2 cellular contexts compared by ENCODE assay signal in genomic region chr11:14623036-14623435, GRCh38.
TF ChIP-seq lines count a peak whose summit lies in the region.

No MANE protein-coding gene starts in this region.

TF ChIP-seq in GM23338, 12 proteins besides CTCF, POLR2A, EP300 and RAD21:
- TF ChIP-seq EZH2phosphoT487 (IDR thresholded peaks at IDR 0.05; ENCODE audit: unreplicated experiment): no peak
- TF ChIP-seq ZNF331 (CRISPR knock-in tag; IDR thresholded peaks at IDR 0.05; ENCODE audit: low read depth): no peak
- TF ChIP-seq, protein P1, sequence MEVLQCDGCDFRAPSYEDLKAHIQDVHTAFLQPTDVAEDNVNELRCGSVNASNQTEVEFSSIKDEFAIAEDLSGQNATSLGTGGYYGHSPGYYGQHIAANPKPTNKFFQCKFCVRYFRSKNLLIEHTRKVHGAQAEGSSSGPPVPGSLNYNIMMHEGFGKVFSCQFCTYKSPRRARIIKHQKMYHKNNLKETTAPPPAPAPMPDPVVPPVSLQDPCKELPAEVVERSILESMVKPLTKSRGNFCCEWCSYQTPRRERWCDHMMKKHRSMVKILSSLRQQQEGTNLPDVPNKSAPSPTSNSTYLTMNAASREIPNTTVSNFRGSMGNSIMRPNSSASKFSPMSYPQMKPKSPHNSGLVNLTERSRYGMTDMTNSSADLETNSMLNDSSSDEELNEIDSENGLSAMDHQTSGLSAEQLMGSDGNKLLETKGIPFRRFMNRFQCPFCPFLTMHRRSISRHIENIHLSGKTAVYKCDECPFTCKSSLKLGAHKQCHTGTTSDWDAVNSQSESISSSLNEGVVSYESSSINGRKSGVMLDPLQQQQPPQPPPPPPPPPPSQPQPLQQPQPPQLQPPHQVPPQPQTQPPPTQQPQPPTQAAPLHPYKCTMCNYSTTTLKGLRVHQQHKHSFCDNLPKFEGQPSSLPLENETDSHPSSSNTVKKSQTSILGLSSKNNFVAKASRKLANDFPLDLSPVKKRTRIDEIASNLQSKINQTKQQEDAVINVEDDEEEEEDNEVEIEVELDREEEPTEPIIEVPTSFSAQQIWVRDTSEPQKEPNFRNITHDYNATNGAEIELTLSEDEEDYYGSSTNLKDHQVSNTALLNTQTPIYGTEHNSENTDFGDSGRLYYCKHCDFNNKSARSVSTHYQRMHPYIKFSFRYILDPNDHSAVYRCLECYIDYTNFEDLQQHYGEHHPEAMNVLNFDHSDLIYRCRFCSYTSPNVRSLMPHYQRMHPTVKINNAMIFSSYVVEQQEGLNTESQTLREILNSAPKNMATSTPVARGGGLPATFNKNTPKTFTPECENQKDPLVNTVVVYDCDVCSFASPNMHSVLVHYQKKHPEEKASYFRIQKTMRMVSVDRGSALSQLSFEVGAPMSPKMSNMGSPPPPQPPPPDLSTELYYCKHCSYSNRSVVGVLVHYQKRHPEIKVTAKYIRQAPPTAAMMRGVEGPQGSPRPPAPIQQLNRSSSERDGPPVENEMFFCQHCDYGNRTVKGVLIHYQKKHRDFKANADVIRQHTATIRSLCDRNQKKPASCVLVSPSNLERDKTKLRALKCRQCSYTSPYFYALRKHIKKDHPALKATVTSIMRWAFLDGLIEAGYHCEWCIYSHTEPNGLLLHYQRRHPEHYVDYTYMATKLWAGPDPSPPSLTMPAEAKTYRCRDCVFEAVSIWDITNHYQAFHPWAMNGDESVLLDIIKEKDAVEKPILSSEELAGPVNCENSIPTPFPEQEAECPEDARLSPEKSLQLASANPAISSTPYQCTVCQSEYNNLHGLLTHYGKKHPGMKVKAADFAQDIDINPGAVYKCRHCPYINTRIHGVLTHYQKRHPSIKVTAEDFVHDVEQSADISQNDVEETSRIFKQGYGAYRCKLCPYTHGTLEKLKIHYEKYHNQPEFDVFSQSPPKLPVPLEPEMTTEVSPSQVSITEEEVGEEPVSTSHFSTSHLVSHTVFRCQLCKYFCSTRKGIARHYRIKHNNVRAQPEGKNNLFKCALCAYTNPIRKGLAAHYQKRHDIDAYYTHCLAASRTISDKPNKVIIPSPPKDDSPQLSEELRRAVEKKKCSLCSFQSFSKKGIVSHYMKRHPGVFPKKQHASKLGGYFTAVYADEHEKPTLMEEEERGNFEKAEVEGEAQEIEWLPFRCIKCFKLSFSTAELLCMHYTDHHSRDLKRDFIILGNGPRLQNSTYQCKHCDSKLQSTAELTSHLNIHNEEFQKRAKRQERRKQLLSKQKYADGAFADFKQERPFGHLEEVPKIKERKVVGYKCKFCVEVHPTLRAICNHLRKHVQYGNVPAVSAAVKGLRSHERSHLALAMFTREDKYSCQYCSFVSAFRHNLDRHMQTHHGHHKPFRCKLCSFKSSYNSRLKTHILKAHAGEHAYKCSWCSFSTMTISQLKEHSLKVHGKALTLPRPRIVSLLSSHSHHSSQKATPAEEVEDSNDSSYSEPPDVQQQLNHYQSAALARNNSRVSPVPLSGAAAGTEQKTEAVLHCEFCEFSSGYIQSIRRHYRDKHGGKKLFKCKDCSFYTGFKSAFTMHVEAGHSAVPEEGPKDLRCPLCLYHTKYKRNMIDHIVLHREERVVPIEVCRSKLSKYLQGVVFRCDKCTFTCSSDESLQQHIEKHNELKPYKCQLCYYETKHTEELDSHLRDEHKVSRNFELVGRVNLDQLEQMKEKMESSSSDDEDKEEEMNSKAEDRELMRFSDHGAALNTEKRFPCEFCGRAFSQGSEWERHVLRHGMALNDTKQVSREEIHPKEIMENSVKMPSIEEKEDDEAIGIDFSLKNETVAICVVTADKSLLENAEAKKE (CRISPR knock-in tag; IDR thresholded peaks at IDR 0.05): no peak

TF ChIP-seq in GM12878, 131 proteins besides CTCF, POLR2A, EP300 and RAD21:
- no peak for TF ChIP-seq POLR2AphosphoS2 (IDR thresholded peaks at IDR 0.05; ENCODE audit: low read depth, low read length)
- TF ChIP-seq FOS (IDR thresholded peaks at IDR 0.05; ENCODE audit: borderline replicate concordance, extremely low read depth, insufficient read length): no peak
- no peak for TF ChIP-seq BCL3 (IDR thresholded peaks at IDR 0.05; ENCODE audit: borderline replicate concordance, insufficient read depth, low read depth, low read length, poor library complexity, severe bottlenecking)
- TF ChIP-seq HCFC1 (IDR thresholded peaks at IDR 0.05; ENCODE audit: low read length): no peak
- no peak for TF ChIP-seq NR2F1 (conservative IDR thresholded peaks at IDR 0.05)
- TF ChIP-seq BCL11A (IDR thresholded peaks at IDR 0.05; ENCODE audit: low read depth, low read length): no peak
- no peak for TF ChIP-seq ZNF622 (IDR thresholded peaks at IDR 0.05)
- TF ChIP-seq MEF2B (IDR thresholded peaks at IDR 0.05; ENCODE audit: partially characterized antibody, poor library complexity, severe bottlenecking): no peak
- TF ChIP-seq SMAD5 (IDR thresholded peaks at IDR 0.05; ENCODE audit: low read depth): no peak
